Comparison of ENCODE assay signal across 16 cellular contexts in genomic region chr2:20357588-20358394, GRCh38. TPM values are rescaled to one million over a fixed set of nuclear protein-coding genes. Genes with fewer than 3 reads are reported as not detected.
DNase-seq lines count a peak whose midpoint lies in the region; TF ChIP-seq lines count a peak whose summit lies in the region.
"Had no signal": no experiment of that assay in that cellular context is flagged by ENCODE, and none has a peak within 500 bp of the region (broad histone marks: within the 10 kb centered on the region; RNA-seq: fewer than 3 reads in every experiment).

No MANE protein-coding gene starts in this region.

- no peak for TF ChIP-seq EP300 in esophagus muscularis mucosa (IDR thresholded peaks at IDR 0.05)

- DNase-seq in SKM-1 treated with dmso at 0.1 percent for 144 hours (lab: John Stamatoyannopoulos, UW; ENCODE audit: unreplicated experiment), result peak; percentile 22
- DNase-seq in SKM-1 (lab: John Stamatoyannopoulos, UW; ENCODE audit: unreplicated experiment), result no peak
- peak; percentile 72 for DNase-seq in NOMO-1 treated with DMSO at 0.1 percent for 48 hours (lab: John Stamatoyannopoulos, UW; ENCODE audit: unreplicated experiment)
- DNase-seq in esophagus muscularis mucosa (ENCODE audit: extremely low spot score), result peak; percentile 72
- DNase-seq in progenitor cell of endocrine pancreas (ENCODE audit: low spot score, unreplicated experiment), result no peak
- no peak for DNase-seq in C1 segment of cervical spinal cord (lab: John Stamatoyannopoulos, UW)
- no peak for DNase-seq in occipital lobe (lab: John Stamatoyannopoulos, UW)
- DNase-seq in endodermal cell, result no peak
- DNase-seq: GM23248; NCI-H1105; NCI-H1694; NCI-H526 treated with DMSO at 0.1 percent for 48 hours; NK-92 treated with Interleukin-12 subunit alpha and Interleukin-12 subunit beta, amount 100 ng/mL, for 24 hours; SW 1271 had no signal

- peaks cover 0 to 7% (median 5%) of the 10 kb centered on the region in 4 donors for H3K4me1 ChIP-seq in esophagus muscularis mucosa
- no peaks in the 10 kb centered on the region for H3K4me1 ChIP-seq in endodermal cell (ENCODE audit: control insufficient read depth, insufficient read depth, low read length)

- H3K27me3 ChIP-seq in esophagus muscularis mucosa (no peaks in the 10 kb centered on the region), endodermal cell (ENCODE audit: control insufficient read depth, insufficient read depth, low read length, poor library complexity, severe bottlenecking) (no peaks in the 10 kb centered on the region)
- H3K27me3 ChIP-seq: BLaER1 treated with 17β-estradiol and CSF1 and Interleukin-3, amounts not matched to agents 10 nM and 100 nM had no signal

- H3K9me3 ChIP-seq in esophagus muscularis mucosa (no peaks in the 10 kb centered on the region), endodermal cell (ENCODE audit: control insufficient read depth, low read length) (no peaks in the 10 kb centered on the region)

- WGBS in esophagus muscularis mucosa, result 86% methylated on average over 13 of the region's 13 CpGs
- WGBS in endodermal cell (ENCODE audit: insufficient coverage in 1 of 2, insufficient read length in 1 of 2), 2 experiments, result 91 to 94% methylated on average over 11 to 13 of the region's 13 CpGs

- H3K27ac Mint-ChIP-seq in progenitor cell of endocrine pancreas (peak overlapping the region; percentile 67), endodermal cell (no peak overlapping the region)

- H3K27me3 Mint-ChIP-seq in progenitor cell of endocrine pancreas (no peaks in the 10 kb centered on the region), endodermal cell (ENCODE audit: insufficient read depth) (no peaks in the 10 kb centered on the region)

- intact Hi-C loops in esophagus muscularis mucosa (cut with DNase I), result no loop called here

- H3K36me3 ChIP-seq in esophagus muscularis mucosa (no peaks in the 10 kb centered on the region), endodermal cell (ENCODE audit: control insufficient read depth, insufficient read depth, low read length) (no peaks in the 10 kb centered on the region)
- H3K36me3 ChIP-seq: BLaER1 treated with 17β-estradiol and CSF1 and Interleukin-3, amounts not matched to agents 10 nM and 100 nM had no signal

- no peak overlapping the region for H3K27ac ChIP-seq in esophagus muscularis mucosa (replicated peaks in 1 of 4)
- H3K27ac ChIP-seq in endodermal cell (ENCODE audit: low read depth, low read length), result no peak overlapping the region
- H3K27ac ChIP-seq: BLaER1 treated with 17β-estradiol and CSF1 and Interleukin-3, amounts not matched to agents 10 nM and 100 nM; GM23248; KMS-11 had no signal

- peaks cover 3% of the 10 kb centered on the region for H3K9me3 Mint-ChIP-seq in progenitor cell of endocrine pancreas (ENCODE audit: low read depth)
- no peaks in the 10 kb centered on the region for H3K9me3 Mint-ChIP-seq in endodermal cell

- H3K4me3 ChIP-seq in esophagus muscularis mucosa, result no peak overlapping the region
- no peak overlapping the region for H3K4me3 ChIP-seq in endodermal cell (ENCODE audit: low read length)
- H3K4me3 ChIP-seq: BLaER1 treated with 17β-estradiol and CSF1 and Interleukin-3, amounts not matched to agents 10 nM and 100 nM; GM23248 had no signal

- TF ChIP-seq POLR2A in esophagus muscularis mucosa (IDR thresholded peaks at IDR 0.05; ENCODE audit: low read depth), result no peak

- no peak overlapping the region for H3K9ac ChIP-seq in endodermal cell (ENCODE audit: extremely low read depth, low read length, poor library complexity, severe bottlenecking)
- H3K9ac ChIP-seq: BLaER1 treated with 17β-estradiol and CSF1 and Interleukin-3, amounts not matched to agents 10 nM and 100 nM; GM23248; KMS-11 had no signal

- H3K36me3 Mint-ChIP-seq in progenitor cell of endocrine pancreas (ENCODE audit: insufficient read depth) (no peaks in the 10 kb centered on the region), endodermal cell (ENCODE audit: low read depth) (no peaks in the 10 kb centered on the region)

- H3K4me3 Mint-ChIP-seq in progenitor cell of endocrine pancreas (ENCODE audit: low read depth) (no peak overlapping the region), endodermal cell (no peak overlapping the region)

- TF ChIP-seq CTCF in esophagus muscularis mucosa (IDR thresholded peaks at IDR 0.05) (no peak), progenitor cell of endocrine pancreas (IDR thresholded peaks at IDR 0.05; ENCODE audit: unreplicated experiment) (no peak), endodermal cell (conservative IDR thresholded peaks at IDR 0.05) (no peak)

- H3K4me1 Mint-ChIP-seq in progenitor cell of endocrine pancreas (ENCODE audit: low read depth), result peaks cover 12% of the 10 kb centered on the region
- H3K4me1 Mint-ChIP-seq in endodermal cell, result no peaks in the 10 kb centered on the region

RNA-seq across cellular contexts. Expression of gene PUM2, which starts 7.1 kb away (rescaled TPM):
- total RNA-seq in esophagus muscularis mucosa (100 to 1,000 TPM in 1 of 4 donors, 10 to 100 TPM in 3; 73.7 to 113 (median 93.1) TPM), progenitor cell of endocrine pancreas (123 and 128 TPM in 2 replicates), occipital lobe (177 TPM), endodermal cell (100 to 1,000 TPM; 114 to 126 TPM)
- polyA plus RNA-seq in endodermal cell (2013, experiment 1 of 2), result 79.0 TPM
- 74.6 TPM for polyA plus RNA-seq in endodermal cell (2013, experiment 2 of 2)

Comparison
In these comparisons a context has a peak if more than half of its experiments do, and no peak if none do; other contexts are left out.
1. DNase-seq: peak in SKM-1 treated with dmso at 0.1 percent for 144 hours (single experiment), NOMO-1 treated with DMSO at 0.1 percent for 48 hours (single experiment) and esophagus muscularis mucosa (single experiment); none in SKM-1 (single experiment), progenitor cell of endocrine pancreas (single experiment), C1 segment of cervical spinal cord (0 of 14), occipital lobe (single experiment) and endodermal cell (single experiment).